ENCODE assay signal across 26 cellular contexts in the genomic region with DNA sequence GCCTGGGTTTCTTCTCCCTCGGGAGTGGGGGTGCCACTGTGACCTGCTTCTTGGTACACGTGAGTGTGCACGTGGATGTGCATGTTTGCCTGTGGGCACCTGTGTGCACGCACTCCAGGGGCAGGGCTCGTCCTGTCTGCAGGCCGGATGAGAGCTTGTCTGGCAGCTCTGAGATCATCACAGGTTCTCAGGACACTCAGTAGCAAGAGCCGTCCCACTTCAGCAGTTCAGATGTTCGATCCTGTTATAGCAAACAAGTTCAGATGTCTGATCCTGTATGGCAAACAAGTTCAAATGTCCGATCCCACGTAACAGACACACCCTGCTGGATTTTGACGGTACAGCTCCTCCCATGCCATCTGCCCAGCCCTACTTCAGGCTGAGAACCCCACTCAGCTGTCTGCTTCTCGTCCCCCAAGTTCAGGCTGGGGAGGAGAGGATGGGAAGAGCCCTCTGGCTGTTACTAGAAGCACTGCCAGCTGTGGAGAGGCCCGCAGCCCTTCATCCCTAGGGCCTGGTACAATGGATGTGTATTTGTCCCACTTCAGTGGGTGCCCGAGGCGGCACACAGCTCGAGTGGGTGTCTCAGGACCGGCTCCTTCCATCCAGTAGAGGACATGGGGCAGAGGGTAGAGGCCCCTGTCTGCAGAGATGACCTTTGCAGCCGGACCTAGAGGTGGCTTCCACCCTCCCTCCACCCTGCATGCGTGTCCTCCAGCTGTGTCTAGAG.
DNase-seq lines count a peak whose midpoint lies in the region; ATAC-seq, FAIRE-seq and TF ChIP-seq lines count a peak whose summit lies in the region.
"Had no signal": no experiment of that assay in that cellular context is flagged by ENCODE, and none has a peak within 500 bp of the region (broad histone marks: within the 10 kb centered on the region; RNA-seq: fewer than 3 reads in every experiment).

No MANE protein-coding gene starts in this region.

- H3K4me1 ChIP-seq in right atrium auricular region = no peaks in the 10 kb centered on the region
- H3K4me1 ChIP-seq in HepG2 (ENCODE audit: insufficient read depth, low read length) = peaks cover 100% of the 10 kb centered on the region
- H3K4me1 ChIP-seq: psoas muscle had no signal

- H3K27me3 ChIP-seq in right atrium auricular region (no peaks in the 10 kb centered on the region), HepG2 (ENCODE audit: control insufficient read depth in 1 of 2, insufficient read depth in 2 of 2, low read length in 2 of 2) (no peaks in the 10 kb centered on the region)
- H3K27me3 ChIP-seq: upper lobe of left lung had no signal

- H3K36me3 ChIP-seq in right atrium auricular region (no peaks in the 10 kb centered on the region), HepG2 (replicated peaks in 1 of 2; ENCODE audit: control insufficient read depth in 1 of 2, insufficient read depth in 2 of 2, low read length in 2 of 2) (peaks cover 0 to 2% of the 10 kb centered on the region in 2 experiments; a peak in 3 of 5 replicates)
- H3K36me3 ChIP-seq: upper lobe of left lung had no signal

- peaks cover 89% of the 10 kb centered on the region for H3K79me2 ChIP-seq in HepG2 (ENCODE audit: insufficient read depth, low read length)

- H3K9me3 ChIP-seq in right atrium auricular region (no peaks in the 10 kb centered on the region), HepG2 (ENCODE audit: low read length) (no peaks in the 10 kb centered on the region)
- H3K9me3 ChIP-seq: psoas muscle, upper lobe of left lung had no signal

- peaks cover 7% of the 10 kb centered on the region for H3K9me3 Mint-ChIP-seq in MCF 10A (ENCODE audit: unreplicated experiment)
- H3K9me3 Mint-ChIP-seq: activated naive CD8-positive, alpha-beta T cell treated with anti-CD3 and anti-CD28 coated beads for 36 hours; brain; CD4-positive, alpha-beta T cell; immature natural killer cell; naive thymus-derived CD8-positive, alpha-beta T cell; stimulated activated effector memory CD8-positive, alpha-beta T cell treated with anti-CD3 and anti-CD28 coated beads, Interleukin-12 subunit alpha, Interleukin-12 subunit beta, amount 100 ng/mL, for 72 hours had no signal

- DNase-seq in Right ventricle myocardium superior (peak; percentile 30), right atrium auricular region (ENCODE audit: low spot score) (no peak), HepG2 (ENCODE audit: low spot score) (peak; percentile 88), coronary artery (ENCODE audit: low spot score) (no peak), MCF 10A (ENCODE audit: unreplicated experiment) (no peak)
- DNase-seq: activated CD8-positive, alpha-beta T cell treated with anti-CD3 and anti-CD28 coated beads, Interleukin-2, amount 10 ng/mL, durations not matched to agents 7 days and 5 days; activated naive CD8-positive, alpha-beta T cell treated with anti-CD3 and anti-CD28 coated beads for 36 hours; CD4-positive, alpha-beta T cell; DND-41; immature natural killer cell; mammary epithelial cell; naive thymus-derived CD8-positive, alpha-beta T cell; NCI-H187 treated with DMSO at 0.1 percent for 48 hours; NK-92 treated with Interleukin-12 subunit alpha and Interleukin-12 subunit beta, amount 100 ng/mL, for 24 hours had no signal

- no peak for TF ChIP-seq RAD21 in HepG2 (CRISPR knock-in tag; IDR thresholded peaks at IDR 0.05)

- POLR2A ChIA-PET in HepG2 (lab: Yijun Ruan, JAX) = interaction anchor here (1.0 to 1.4 kb wide), 4 partner anchors 8 to 121 kb away, joined by 3 to 16 read pairs (median 4); no protein-coding TSS in a partner anchor
- POLR2A ChIA-PET in MCF 10A (lab: Yijun Ruan, JAX) = no interaction called here

- no peak overlapping the region for H3K27ac Mint-ChIP-seq in MCF 10A (ENCODE audit: low read depth, unreplicated experiment)
- H3K27ac Mint-ChIP-seq: activated CD8-positive, alpha-beta T cell treated with anti-CD3 and anti-CD28 coated beads, Interleukin-2, amount 10 ng/mL, durations not matched to agents 7 days and 5 days; activated naive CD8-positive, alpha-beta T cell treated with anti-CD3 and anti-CD28 coated beads for 36 hours; CD4-positive, alpha-beta T cell; immature natural killer cell; naive thymus-derived CD8-positive, alpha-beta T cell; stimulated activated effector memory CD8-positive, alpha-beta T cell treated with anti-CD3 and anti-CD28 coated beads, Interleukin-12 subunit alpha, Interleukin-12 subunit beta, amount 100 ng/mL, for 72 hours had no signal

- TF ChIP-seq CTCF in right atrium auricular region (IDR thresholded peaks at IDR 0.05) (no peak), VCaP (conservative IDR thresholded peaks at IDR 0.05) (0 out of 2 replicates have a peak, but pooled peaks have one; percentile 7), HepG2 (CRISPR knock-in tag; IDR thresholded peaks at IDR 0.05) (peak; percentile 51), coronary artery (IDR thresholded peaks at IDR 0.05) (no peak), MCF 10A (IDR thresholded peaks at IDR 0.05; ENCODE audit: unreplicated experiment) (no peak)

- no peak for ATAC-seq in Right ventricle myocardium superior (ENCODE audit: poor library complexity)
- ATAC-seq in HepG2 = peak; percentile 51
- no peak for ATAC-seq in GM18858 (IDR thresholded peaks at IDR 0.05; ENCODE audit: unreplicated experiment)
- ATAC-seq in GM21737 (IDR thresholded peaks at IDR 0.05; ENCODE audit: unreplicated experiment) = no peak
- ATAC-seq: activated CD8-positive, alpha-beta T cell treated with anti-CD3 and anti-CD28 coated beads, Interleukin-2, amount 10 ng/mL, durations not matched to agents 7 days and 5 days; esophagus mucosa; HCT116; naive thymus-derived CD8-positive, alpha-beta T cell; psoas muscle; stimulated activated effector memory CD8-positive, alpha-beta T cell treated with anti-CD3 and anti-CD28 coated beads, Interleukin-12 subunit alpha, Interleukin-12 subunit beta, amount 100 ng/mL, for 72 hours had no signal

- intact Hi-C loops in Right ventricle myocardium superior (cut with DNase I) (no loop called here), HepG2 (cut with micrococcal nuclease; ENCODE audit: unreplicated experiment) (no loop called here), MCF 10A (cut with micrococcal nuclease) (no loop called here)

- CTCF ChIA-PET in HepG2 (lab: Yijun Ruan, JAX; ENCODE audit: low intra/inter-chr PET ratio, low total read pairs) = no interaction called here
- CTCF ChIA-PET in MCF 10A (lab: Yijun Ruan, JAX) = no interaction called here

- TF ChIP-seq EP300 in HepG2 (IDR thresholded peaks at IDR 0.05; ENCODE audit: low read depth in 2 of 2, low read length in 2 of 2) = no peak; a peak in 1 of 4 replicates
- no peak for TF ChIP-seq EP300 in HepG2 (CRISPR knock-in tag; IDR thresholded peaks at IDR 0.05; ENCODE audit: borderline replicate concordance)

- H3K4me3 Mint-ChIP-seq in MCF 10A (ENCODE audit: unreplicated experiment) = no peak overlapping the region
- H3K4me3 Mint-ChIP-seq: activated CD8-positive, alpha-beta T cell treated with anti-CD3 and anti-CD28 coated beads, Interleukin-2, amount 10 ng/mL, durations not matched to agents 7 days and 5 days; activated naive CD8-positive, alpha-beta T cell treated with anti-CD3 and anti-CD28 coated beads for 36 hours; CD4-positive, alpha-beta T cell; immature natural killer cell; naive thymus-derived CD8-positive, alpha-beta T cell; stimulated activated effector memory CD8-positive, alpha-beta T cell treated with anti-CD3 and anti-CD28 coated beads, Interleukin-12 subunit alpha, Interleukin-12 subunit beta, amount 100 ng/mL, for 72 hours had no signal

- WGBS in HepG2 (ENCODE audit: low lambda C conversion rate) = 38% methylated on average over 6 of the region's 19 CpGs

- peaks cover 2% of the 10 kb centered on the region; the same call in 1 of the 2 replicates for H4K20me1 ChIP-seq in HepG2 (ENCODE audit: insufficient read depth, low read length)

- H3K36me3 Mint-ChIP-seq in MCF 10A (ENCODE audit: insufficient read depth, unreplicated experiment) = no peaks in the 10 kb centered on the region
- H3K36me3 Mint-ChIP-seq: activated naive CD8-positive, alpha-beta T cell treated with anti-CD3 and anti-CD28 coated beads for 36 hours; brain; immature natural killer cell; naive thymus-derived CD8-positive, alpha-beta T cell; stimulated activated effector memory CD8-positive, alpha-beta T cell treated with anti-CD3 and anti-CD28 coated beads, Interleukin-12 subunit alpha, Interleukin-12 subunit beta, amount 100 ng/mL, for 72 hours had no signal

- FAIRE-seq in HepG2 (lab: Jason Lieb, UNC) = peak; percentile 95
- FAIRE-seq: GM19239, HTR-8/SVneo had no signal

- H3K4me3 ChIP-seq in right atrium auricular region (no peak overlapping the region), HepG2 (replicated peaks in 1 of 3; ENCODE audit: insufficient read depth in 1 of 3, low read depth in 2 of 3, low read length in 3 of 3) (peak overlapping the region in 1 of 3 experiments; percentile 66; a peak in 1 of 6 replicates), coronary artery (no peak overlapping the region)
- H3K4me3 ChIP-seq: psoas muscle, upper lobe of left lung had no signal

- H2AFZ ChIP-seq in HepG2 (ENCODE audit: low read length) = no peak overlapping the region

- BruUV-seq in HepG2 (replicated peaks; lab: Mats Ljungman, UMichigan) (no TSS peak), MCF 10A (replicated peaks; lab: Mats Ljungman, UMichigan) (no TSS peak)

- no peaks in the 10 kb centered on the region for H3K4me1 Mint-ChIP-seq in MCF 10A (ENCODE audit: insufficient read depth, unreplicated experiment)
- H3K4me1 Mint-ChIP-seq: activated naive CD8-positive, alpha-beta T cell treated with anti-CD3 and anti-CD28 coated beads for 36 hours; immature natural killer cell; naive thymus-derived CD8-positive, alpha-beta T cell; stimulated activated effector memory CD8-positive, alpha-beta T cell treated with anti-CD3 and anti-CD28 coated beads, Interleukin-12 subunit alpha, Interleukin-12 subunit beta, amount 100 ng/mL, for 72 hours had no signal

- H3K9ac ChIP-seq in HepG2 (ENCODE audit: insufficient read depth, low read depth, low read length) = peak overlapping the region; percentile 78

- no peaks in the 10 kb centered on the region for H3K27me3 Mint-ChIP-seq in MCF 10A (ENCODE audit: insufficient read depth, unreplicated experiment)
- H3K27me3 Mint-ChIP-seq: activated naive CD8-positive, alpha-beta T cell treated with anti-CD3 and anti-CD28 coated beads for 36 hours; brain; naive thymus-derived CD8-positive, alpha-beta T cell had no signal

- TF ChIP-seq POLR2A in HepG2 (IDR thresholded peaks at IDR 0.05; ENCODE audit: insufficient read depth in 1 of 2, low read depth in 2 of 2, low read length in 2 of 2) = no peak

- H3K27ac ChIP-seq in right atrium auricular region (no peak overlapping the region), VCaP (no peak overlapping the region), HepG2 (ENCODE audit: extremely low read length, insufficient read depth, low read length) (peak overlapping the region; percentile 94), coronary artery (no peak overlapping the region)
- H3K27ac ChIP-seq: psoas muscle, RWPE1, upper lobe of left lung had no signal

- H3K4me2 ChIP-seq in HepG2 (ENCODE audit: low read depth, low read length) = peak overlapping the region; percentile 47

- in situ Hi-C loops in HepG2 (cut with HindIII; ENCODE audit: extremely low pct_ligation_motif_present, low pct_unique_long_range_greater_than_20kb) = no loop called here

Comparison
In these comparisons a context has a peak if more than half of its experiments do, and no peak if none do; other contexts are left out.
1. DNase-seq: peak in Right ventricle myocardium superior (single experiment) and HepG2 (single experiment); none in right atrium auricular region (single experiment), coronary artery (single experiment) and MCF 10A (single experiment).
2. CTCF ChIP-seq: peak in VCaP (single experiment) and HepG2 (single experiment); none in right atrium auricular region (0 of 2), coronary artery (single experiment) and MCF 10A (single experiment).